Comparison of ENCODE assay signal across 20 cellular contexts in genomic region chr1:167357305-167357704, GRCh38.
"Had no signal": no experiment of that assay in that cellular context is flagged by ENCODE, and none has a peak within 500 bp of the region (broad histone marks: within the 10 kb centered on the region; RNA-seq: fewer than 3 reads in every experiment).

No MANE protein-coding gene starts in this region.

- H2AFZ ChIP-seq: hepatocyte had no signal

- DNase-seq: dermis blood vessel endothelial cell; esophagus squamous epithelium; foreskin fibroblast; head of caudate nucleus; kidney; left cardiac atrium; left ventricle myocardium inferior; lower lobe of right lung; mesenchymal stem cell; midbrain; occipital lobe; pancreas; right cardiac atrium; small intestine; stimulated activated CD4-positive, alpha-beta T cell treated with anti-CD3 and anti-CD28 coated beads, Interleukin-12 subunit alpha, Interleukin-12 subunit beta, amount 100 ng/mL, for 4 hours; stimulated activated naive CD8-positive, alpha-beta T cell treated with anti-CD3 and anti-CD28 coated beads, Interleukin-15, Interleukin-2, amounts not matched to agents 100 U/mL and 50 U/mL, for 24 hours; thyroid gland had no signal

- H3K27me3 ChIP-seq: esophagus squamous epithelium, hepatocyte, pancreas, suprapubic skin, thyroid gland had no signal

- H3K36me3 ChIP-seq: esophagus squamous epithelium, left ventricle myocardium inferior, lower lobe of right lung, pancreas, suprapubic skin, thyroid gland had no signal

- H3K4me1 ChIP-seq: esophagus squamous epithelium, lower lobe of right lung, pancreas, suprapubic skin, thyroid gland had no signal

- FAIRE-seq: kidney, pancreas, small intestine, urothelium cell line had no signal

- H3K4me3 ChIP-seq: esophagus squamous epithelium, hepatocyte, left ventricle myocardium inferior, lower lobe of right lung, pancreas, suprapubic skin, thyroid gland had no signal

- H3K27ac ChIP-seq: esophagus squamous epithelium, hepatocyte, left ventricle myocardium inferior, lower lobe of right lung, pancreas, suprapubic skin, thyroid gland had no signal

- H3K4me2 ChIP-seq: hepatocyte had no signal

- H3K9me3 ChIP-seq: esophagus squamous epithelium, lower lobe of right lung, pancreas, suprapubic skin, thyroid gland had no signal

- ATAC-seq: left cardiac atrium; lower lobe of right lung; pancreas; right cardiac atrium; stimulated activated naive CD8-positive, alpha-beta T cell treated with anti-CD3 and anti-CD28 coated beads, Interleukin-15, Interleukin-2, amounts not matched to agents 100 U/mL and 50 U/mL, for 24 hours had no signal
